ENCODE assay signal across 8 cellular contexts in the genomic region with DNA sequence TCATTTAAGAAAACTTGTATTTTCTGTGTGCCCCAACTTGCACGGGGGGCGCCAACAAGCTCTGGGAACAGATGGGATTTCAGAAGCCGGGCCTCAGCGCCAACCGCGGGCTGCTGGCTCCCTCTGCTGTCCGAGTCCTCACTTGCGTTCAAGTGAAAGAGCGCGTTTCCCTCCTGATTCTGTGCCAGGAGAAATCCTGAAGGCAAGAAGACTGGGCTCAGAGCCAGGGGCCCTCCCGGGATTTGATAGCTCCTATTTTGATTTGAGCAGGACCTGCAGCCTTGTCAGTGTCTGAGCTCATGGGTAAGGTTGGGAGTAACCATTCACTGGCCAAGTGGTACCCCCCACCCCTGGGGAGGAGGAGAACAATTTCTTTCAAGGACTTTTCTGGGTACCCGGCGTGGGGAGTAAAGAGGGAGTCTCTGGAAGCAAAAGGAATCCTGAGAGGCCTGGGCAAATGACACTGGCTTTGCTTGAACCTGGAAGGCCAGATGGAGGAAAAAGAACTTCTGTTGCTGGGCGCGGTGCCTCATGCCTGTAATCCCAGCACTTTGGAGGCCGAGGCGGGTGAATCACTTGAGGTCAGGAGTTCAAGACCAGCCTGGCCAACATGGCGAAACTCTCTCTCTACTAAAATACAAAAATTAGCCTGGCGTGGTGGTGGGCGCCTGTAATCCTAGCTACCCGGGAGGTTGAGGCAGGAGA.
DNase-seq lines count a peak whose midpoint lies in the region; ATAC-seq and TF ChIP-seq lines count a peak whose summit lies in the region.

No MANE protein-coding gene starts in this region.

- no peak overlapping the region for H3K9ac ChIP-seq in OCI-LY1 (ENCODE audit: low read length)

- H3K9me2 ChIP-seq in OCI-LY1 (ENCODE audit: low read depth, low read length), result no peaks in the 10 kb centered on the region

- no peaks in the 10 kb centered on the region for H3K36me3 ChIP-seq in OCI-LY1 (ENCODE audit: insufficient read depth, low read length)

- H3K27me3 Mint-ChIP-seq in naive B cell, result peaks cover 8 to 31% (median 9%) of the 10 kb centered on the region in 3 donors

- H3K27ac Mint-ChIP-seq in naive B cell, result no peak overlapping the region

- H3F3A ChIP-seq in OCI-LY1 (ENCODE audit: insufficient read depth, low read length), result no peaks in the 10 kb centered on the region

- no peaks in the 10 kb centered on the region for H4K20me1 ChIP-seq in OCI-LY1 (ENCODE audit: insufficient read depth, low read length)

- no peak overlapping the region for H3K4me3 Mint-ChIP-seq in naive B cell

- peak; percentile 48 to 52 for ATAC-seq in naive B cell (ENCODE audit: low read depth in 2 of 2)
- ATAC-seq in GM21619 (IDR thresholded peaks at IDR 0.05; ENCODE audit: unreplicated experiment), result no peak

- H3K9me3 ChIP-seq in OCI-LY1 (ENCODE audit: low read length), result no peaks in the 10 kb centered on the region

- H3K27me3 ChIP-seq in OCI-LY1 (ENCODE audit: insufficient read depth, low read length), result no peaks in the 10 kb centered on the region

- peaks cover 0 to 9% (median 5%) of the 10 kb centered on the region in 7 donors for H3K9me3 Mint-ChIP-seq in naive B cell

- DNase-seq in D341Med (ENCODE audit: low spot score) (peak; percentile 89), activated T-cell treated with anti-CD3 and anti-CD28 coated beads for 4 hours (peak; percentile 61), erythroblast (lab: John Stamatoyannopoulos, UW) (peak; percentile 73 to 84), naive B cell (peak; percentile 51)
- DNase-seq in Jurkat, Clone E6-1 (ENCODE audit: low read depth, low spot score), result peak; percentile 54
- peak; percentile 86 for DNase-seq in stimulated activated CD8-positive, alpha-beta memory T cell treated with anti-CD3 and anti-CD28 coated beads, Interleukin-4, amount 100 ng/mL, for 48 hours

- peaks cover 0 to 5% (median 0%) of the 10 kb centered on the region in 3 donors for H3K4me1 Mint-ChIP-seq in naive B cell

- TF ChIP-seq POLR2A in erythroblast (IDR thresholded peaks at IDR 0.05; ENCODE audit: low read length), result no peak

- H3K79me2 ChIP-seq in OCI-LY1 (ENCODE audit: insufficient read depth, low read length), result no peaks in the 10 kb centered on the region

- H3K27ac ChIP-seq in OCI-LY1 (ENCODE audit: low read depth, low read length, poor library complexity, severe bottlenecking), result no peak overlapping the region

- TF ChIP-seq CTCF in OCI-LY1 (IDR thresholded peaks at IDR 0.05; ENCODE audit: low read length), result peak; percentile 94

- peaks cover 0 to 11% of the 10 kb centered on the region in 2 donors for H3K36me3 Mint-ChIP-seq in naive B cell

- H3K4me3 ChIP-seq in Jurkat, Clone E6-1 (ENCODE audit: low read length), result no peak overlapping the region
- H3K4me3 ChIP-seq in OCI-LY1 (ENCODE audit: low read depth, low read length, poor library complexity, severe bottlenecking), result no peak overlapping the region

- peak overlapping the region; percentile 38; the same call in 1 of the 2 replicates for H3K4me2 ChIP-seq in OCI-LY1 (ENCODE audit: low read length)

- H2AFZ ChIP-seq in OCI-LY1 (ENCODE audit: low read length), result no peak overlapping the region

- H3K4me1 ChIP-seq in OCI-LY1 (ENCODE audit: insufficient read depth, low read length, severe bottlenecking), result peaks cover 4% of the 10 kb centered on the region
